ENCODE assay signal across 29 cellular contexts in genomic region chr22:28857288-28857687, GRCh38.
"Had no signal": no experiment of that assay in that cellular context is flagged by ENCODE, and none has a peak within 500 bp of the region (broad histone marks: within the 10 kb centered on the region; RNA-seq: fewer than 3 reads in every experiment).

No MANE protein-coding gene starts in this region.

- H3K27ac Mint-ChIP-seq: activated CD8-positive, alpha-beta T cell treated with anti-CD3 and anti-CD28 coated beads, Interleukin-2, amount 10 ng/mL, durations not matched to agents 7 days and 5 days; activated naive CD8-positive, alpha-beta T cell treated with anti-CD3 and anti-CD28 coated beads, Interleukin-2, amount 10 ng/mL, durations not matched to agents 7 days and 5 days had no signal

- H3K27ac ChIP-seq: adrenal gland, breast epithelium, SK-N-MC, VCaP had no signal

- H3K4me1 Mint-ChIP-seq: activated naive CD8-positive, alpha-beta T cell treated with anti-CD3 and anti-CD28 coated beads, Interleukin-2, amount 10 ng/mL, durations not matched to agents 7 days and 5 days had no signal

- H3K9me3 ChIP-seq: adrenal gland, breast epithelium had no signal

- H3K36me3 Mint-ChIP-seq: activated naive CD8-positive, alpha-beta T cell treated with anti-CD3 and anti-CD28 coated beads, Interleukin-2, amount 10 ng/mL, durations not matched to agents 7 days and 5 days had no signal

- ATAC-seq: activated CD8-positive, alpha-beta T cell treated with anti-CD3 and anti-CD28 coated beads, Interleukin-2, amount 10 ng/mL, durations not matched to agents 7 days and 5 days; Panc1; Right ventricle myocardium inferior had no signal

- DNase-seq: activated CD4-positive, alpha-beta T cell treated with anti-CD3 and anti-CD28 coated beads for 4 hours; activated CD4-positive, alpha-beta T cell treated with anti-CD3 and anti-CD28 coated beads, Interleukin-2, amount 50 U/mL, for 4 hours; activated CD4-positive, CD25-positive, alpha-beta regulatory T cell; activated CD8-positive, alpha-beta memory T cell treated with anti-CD3 and anti-CD28 coated beads, Interleukin-2, amount 50 U/mL, for 48 hours; activated CD8-positive, alpha-beta T cell treated with anti-CD3 and anti-CD28 coated beads, Interleukin-2, amount 10 ng/mL, durations not matched to agents 7 days and 5 days; activated naive CD4-positive, alpha-beta T cell treated with anti-CD3 and anti-CD28 coated beads, Interleukin-2, amount 50 U/mL, for 16 hours; activated naive CD8-positive, alpha-beta T cell treated with anti-CD3 and anti-CD28 coated beads, Interleukin-2, amount 10 ng/mL, durations not matched to agents 7 days and 5 days; activated T-cell treated with anti-CD3 and anti-CD28 coated beads, Interleukin-2, amount 50 U/mL, for 1 hour; anterior cingulate cortex; caudate nucleus; Kasumi-1; KBM-7; NCI-H1048; NCI-H1417; NCI-H1930; NCI-H2171 treated with DMSO at 0.1 percent for 48 hours; NCI-H345; NCI-H510A; NCI-H526 treated with DMSO at 0.1 percent for 48 hours; NCI-H82; OCI-M1; RPMI8226; T-helper 1 cell had no signal

- H3K4me1 ChIP-seq: breast epithelium had no signal

- H3K4me3 ChIP-seq: adrenal gland, breast epithelium, SK-N-MC had no signal

- H3K27me3 ChIP-seq: adrenal gland, breast epithelium had no signal

- H3K9me3 Mint-ChIP-seq: activated naive CD8-positive, alpha-beta T cell treated with anti-CD3 and anti-CD28 coated beads, Interleukin-2, amount 10 ng/mL, durations not matched to agents 7 days and 5 days had no signal

- H3K36me3 ChIP-seq: adrenal gland, breast epithelium had no signal

- H3K4me3 Mint-ChIP-seq: activated CD8-positive, alpha-beta T cell treated with anti-CD3 and anti-CD28 coated beads, Interleukin-2, amount 10 ng/mL, durations not matched to agents 7 days and 5 days; activated naive CD8-positive, alpha-beta T cell treated with anti-CD3 and anti-CD28 coated beads, Interleukin-2, amount 10 ng/mL, durations not matched to agents 7 days and 5 days had no signal
